In the genomic region with DNA sequence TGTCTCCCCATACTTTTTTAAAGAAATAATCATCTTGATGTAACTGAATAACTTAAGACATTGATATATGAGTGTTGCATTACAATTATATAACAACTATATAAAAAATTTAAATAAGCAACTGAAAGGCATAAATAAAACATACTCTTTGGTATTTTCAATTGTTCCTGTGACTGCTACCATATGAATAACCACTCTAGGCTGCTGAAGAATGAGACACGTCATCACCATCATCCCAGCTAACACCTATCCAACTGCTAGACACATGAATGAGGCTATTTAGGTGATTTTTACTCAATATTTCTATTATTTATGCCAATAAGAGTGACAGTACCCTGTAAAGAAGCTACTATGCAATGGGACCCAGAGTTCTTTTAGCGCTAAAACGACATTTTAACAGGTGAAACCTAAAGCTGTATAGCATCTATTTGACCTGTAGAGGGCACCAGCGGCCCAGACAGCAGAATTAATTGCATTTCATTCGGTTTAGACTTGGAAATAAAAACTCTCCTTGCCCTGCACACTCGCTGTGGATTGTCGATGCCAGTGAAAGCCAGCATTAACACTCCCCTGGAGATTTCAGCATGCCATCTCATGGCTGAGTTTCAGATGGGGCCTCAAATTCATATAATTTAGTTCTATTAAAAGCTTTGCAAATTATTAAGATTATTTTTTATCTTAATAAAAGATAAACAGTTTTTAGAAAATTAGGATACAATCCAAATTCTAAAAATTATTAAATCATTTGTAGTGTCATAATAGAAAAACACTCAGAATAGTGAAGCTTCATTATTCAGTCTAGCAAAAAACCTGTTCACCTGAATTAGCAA, we compare ENCODE assay signal across 8 cellular contexts.
A peak's percentile ranks its signal among the peaks of the same experiment; 100 is the strongest.
DNase-seq lines count a peak whose midpoint lies in the region; ATAC-seq and TF ChIP-seq lines count a peak whose summit lies in the region.

No MANE protein-coding gene starts in this region.

- H3K4me3 Mint-ChIP-seq in CD14-positive monocyte = no peak overlapping the region

- intact Hi-C loops in CD14-positive monocyte (cut with micrococcal nuclease) = loop anchor here in 1 of 2 donors (10.0 kb wide), 1 partner anchor 250 kb away; no protein-coding TSS in a partner anchor

- WGBS in upper lobe of left lung, 2 donors = 8 to 10% methylated on average over 7 of the region's 7 CpGs

- no peaks in the 10 kb centered on the region for H3K36me3 ChIP-seq in endocrine pancreas (ENCODE audit: control insufficient read depth, insufficient read depth, low read length)
- no peaks in the 10 kb centered on the region for H3K36me3 ChIP-seq in upper lobe of left lung

- no peak for TF ChIP-seq EP300 in upper lobe of left lung (IDR thresholded peaks at IDR 0.05)

- TF ChIP-seq CTCF in CD14-positive monocyte (IDR thresholded peaks at IDR 0.05) (peak; percentile 87), upper lobe of left lung (IDR thresholded peaks at IDR 0.05) (peak; percentile 53 to 82 (median 68))

- H3K4me3 ChIP-seq in endocrine pancreas (ENCODE audit: control insufficient read depth, insufficient read depth, low read length) = peak overlapping the region; percentile 49
- no peak overlapping the region for H3K4me3 ChIP-seq in upper lobe of left lung

- H3K27me3 ChIP-seq in endocrine pancreas (ENCODE audit: control insufficient read depth, insufficient read depth, low read length) (no peaks in the 10 kb centered on the region), upper lobe of left lung (no peaks in the 10 kb centered on the region)

- no peaks in the 10 kb centered on the region for H3K4me1 Mint-ChIP-seq in CD14-positive monocyte

- no peaks in the 10 kb centered on the region for H3K9me3 ChIP-seq in endocrine pancreas (ENCODE audit: control insufficient read depth, low read length)
- no peaks in the 10 kb centered on the region for H3K9me3 ChIP-seq in upper lobe of left lung

- H3K9ac ChIP-seq in endocrine pancreas (ENCODE audit: control insufficient read depth, insufficient read depth, low read length) = no peak overlapping the region

- ATAC-seq in GM18868 (IDR thresholded peaks at IDR 0.05; ENCODE audit: unreplicated experiment) (peak; percentile 89), HG03039 (IDR thresholded peaks at IDR 0.05; ENCODE audit: unreplicated experiment) (peak; percentile 83), upper lobe of left lung (ENCODE audit: low FRiP score in 2 of 2) (peak; percentile 72 to 81)

- H3K36me3 Mint-ChIP-seq in CD14-positive monocyte = no peaks in the 10 kb centered on the region

- H3K4me1 ChIP-seq in endocrine pancreas (ENCODE audit: control insufficient read depth, insufficient read depth, low read length) (peaks cover 3% of the 10 kb centered on the region), upper lobe of left lung (peaks cover 0 to 5% (median 0%) of the 10 kb centered on the region in 4 donors)

- H3K27ac ChIP-seq in upper lobe of left lung = no peak overlapping the region

- H3K27me3 Mint-ChIP-seq in CD14-positive monocyte (ENCODE audit: low read depth in 3 of 3) = peaks cover 0 to 9% (median 8%) of the 10 kb centered on the region in 3 donors

- peaks cover 0 to 1% (median 0%) of the 10 kb centered on the region in 7 donors for H3K9me3 Mint-ChIP-seq in CD14-positive monocyte

- no peak overlapping the region for H3K27ac Mint-ChIP-seq in CD14-positive monocyte

- TF ChIP-seq POLR2A in upper lobe of left lung (IDR thresholded peaks at IDR 0.05) = no peak

- no peak for DNase-seq in CD14-positive monocyte (ENCODE audit: low spot score)
- DNase-seq in NCI-H1694 (lab: John Stamatoyannopoulos, UW) = peak; percentile 72
- peak; percentile 50 for DNase-seq in SW480 (ENCODE audit: low spot score)
- DNase-seq in middle frontal gyrus (ENCODE audit: extremely low spot score, low spot score) = peak; percentile 43
- DNase-seq in upper lobe of left lung = peak in 1 of 2 donors; percentile 45
